12 cellular contexts compared by ENCODE assay signal in the genomic region with DNA sequence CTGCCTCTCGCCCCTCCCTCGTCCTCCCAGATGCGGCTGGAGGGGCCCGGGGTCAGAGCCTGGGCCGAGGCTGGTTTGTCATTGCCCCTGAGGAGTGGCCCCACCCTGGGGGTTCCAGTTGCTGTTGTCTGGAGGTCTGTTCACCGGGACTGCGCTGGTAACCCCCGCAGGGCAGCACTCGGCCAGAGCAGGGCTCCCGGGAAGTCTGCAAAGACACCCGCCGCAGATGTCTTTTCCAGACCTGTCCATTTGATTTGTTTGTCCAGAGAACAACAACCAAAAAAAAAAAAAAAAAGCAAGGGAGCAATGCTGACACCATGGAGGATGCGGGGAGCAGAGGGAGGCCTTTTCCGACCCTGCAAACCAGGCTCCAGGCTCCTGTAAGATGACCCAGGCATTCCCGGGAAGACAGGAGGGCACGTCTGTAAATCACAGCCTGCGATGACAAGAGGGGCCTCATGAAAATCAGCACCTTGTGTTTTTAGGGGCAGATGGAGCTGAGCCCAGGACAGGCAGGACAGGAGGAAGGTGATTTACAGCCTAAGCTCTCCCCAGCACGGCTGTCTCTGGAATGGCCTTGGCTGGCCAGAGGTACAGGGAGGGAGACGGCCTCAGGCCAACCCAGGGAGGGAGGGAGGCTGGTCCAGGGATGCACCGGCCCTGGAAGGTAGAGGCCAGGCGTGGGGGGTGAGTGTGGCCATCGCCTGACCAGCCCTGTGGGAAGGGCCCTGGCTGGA.
"Had no signal": no experiment of that assay in that cellular context is flagged by ENCODE, and none has a peak within 500 bp of the region (broad histone marks: within the 10 kb centered on the region; RNA-seq: fewer than 3 reads in every experiment).

No MANE protein-coding gene starts in this region.

- H3K4me3 ChIP-seq: ascending aorta, psoas muscle, suprapubic skin, upper lobe of left lung had no signal

- H3K36me3 ChIP-seq: ascending aorta, suprapubic skin, upper lobe of left lung had no signal

- H3K27ac Mint-ChIP-seq: activated naive CD8-positive, alpha-beta T cell treated with anti-CD3 and anti-CD28 coated beads, Interleukin-2, amount 50 U/mL, for 24 hours; mesothelial cell of epicardium had no signal

- H3K4me3 Mint-ChIP-seq: activated naive CD8-positive, alpha-beta T cell treated with anti-CD3 and anti-CD28 coated beads, Interleukin-2, amount 50 U/mL, for 24 hours; mesothelial cell of epicardium had no signal

- H3K27me3 ChIP-seq: ascending aorta, upper lobe of left lung had no signal

- H3K4me1 ChIP-seq: ascending aorta, psoas muscle, suprapubic skin had no signal

- ATAC-seq: activated naive CD8-positive, alpha-beta T cell treated with anti-CD3 and anti-CD28 coated beads, Interleukin-2, amount 50 U/mL, for 24 hours; stimulated activated naive CD8-positive, alpha-beta T cell treated with anti-CD3 and anti-CD28 coated beads, Interleukin-15, Interleukin-2, amounts not matched to agents 100 U/mL and 50 U/mL, for 24 hours had no signal

- H3K27ac ChIP-seq: ascending aorta, psoas muscle, suprapubic skin, upper lobe of left lung had no signal

- H3K9me3 ChIP-seq: psoas muscle had no signal

- H3K4me1 Mint-ChIP-seq: activated naive CD8-positive, alpha-beta T cell treated with anti-CD3 and anti-CD28 coated beads, Interleukin-2, amount 50 U/mL, for 24 hours had no signal

- DNase-seq: activated CD4-positive, alpha-beta T cell treated with anti-CD3 and anti-CD28 coated beads for 1 hour; activated CD4-positive, alpha-beta T cell treated with anti-CD3 and anti-CD28 coated beads, Interleukin-2, amount 50 U/mL, for 48 hours; activated naive CD4-positive, alpha-beta T cell; activated naive CD8-positive, alpha-beta T cell treated with anti-CD3 and anti-CD28 coated beads, Interleukin-2, amount 50 U/mL, for 24 hours; kidney; stimulated activated CD4-positive, alpha-beta T cell treated with anti-CD3 and anti-CD28 coated beads, Interleukin-2, amount 100 ng/mL, for 48 hours; stimulated activated naive CD8-positive, alpha-beta T cell treated with anti-CD3 and anti-CD28 coated beads, Interleukin-15, Interleukin-2, amounts not matched to agents 100 U/mL and 50 U/mL, for 24 hours had no signal
